In the genomic region with DNA sequence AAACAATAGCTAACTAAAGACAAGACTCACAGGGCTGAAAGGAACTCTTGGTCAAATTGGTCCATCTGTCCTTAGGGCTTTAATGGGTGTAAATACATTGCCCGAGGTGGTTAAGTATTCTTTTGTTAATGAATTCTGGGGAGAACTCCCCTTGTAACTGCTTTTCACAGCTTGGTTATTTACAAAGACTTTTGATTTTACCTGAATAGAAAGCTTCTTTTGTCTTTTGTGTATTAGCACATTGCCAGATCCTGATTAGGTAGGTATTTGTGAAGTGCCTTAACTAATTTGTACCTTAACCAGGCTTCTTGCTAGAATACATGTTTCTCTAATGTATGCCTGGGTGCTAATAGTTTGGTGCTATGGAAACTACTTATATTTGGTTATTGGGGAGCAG, we compare ENCODE assay signal across 8 cellular contexts. TPM values are rescaled to one million over a fixed set of nuclear protein-coding genes. Genes with fewer than 3 reads are reported as not detected.
A peak's percentile ranks its signal among the peaks of the same experiment; 100 is the strongest.
DNase-seq lines count a peak whose midpoint lies in the region; ATAC-seq and TF ChIP-seq lines count a peak whose summit lies in the region.

No MANE protein-coding gene starts in this region.

- CTCF ChIA-PET in activated naive CD4-positive, alpha-beta T cell treated with anti-CD3 and anti-CD28 coated beads for 36 hours (lab: Charles Lee) = interaction anchor here (0.6 to 8.8 kb wide), 6 partner anchors 11 to 125 kb away, joined by 3 to 61 read pairs (median 8); partner anchors contain the start of gene CHD2

- H3K27ac Mint-ChIP-seq in activated naive CD4-positive, alpha-beta T cell treated with anti-CD3 and anti-CD28 coated beads for 36 hours = peak overlapping the region; percentile 98

- DNase-seq in activated naive CD4-positive, alpha-beta T cell treated with anti-CD3 and anti-CD28 coated beads for 36 hours = no peak
- DNase-seq in activated naive CD4-positive, alpha-beta T cell (lab: John Stamatoyannopoulos, UW) = no peak
- no peak for DNase-seq in adrenal gland
- no peak for DNase-seq in lower lobe of right lung
- DNase-seq in thyroid gland = no peak
- DNase-seq in 8988T = no peak

- H3K27me3 ChIP-seq in adrenal gland = no peaks in the 10 kb centered on the region
- H3K27me3 ChIP-seq in lower lobe of right lung (ENCODE audit: low read depth) = no peaks in the 10 kb centered on the region
- H3K27me3 ChIP-seq in thyroid gland = no peaks in the 10 kb centered on the region

- H3K4me3 Mint-ChIP-seq in activated naive CD4-positive, alpha-beta T cell treated with anti-CD3 and anti-CD28 coated beads for 36 hours = peak overlapping the region; percentile 88

- no peaks in the 10 kb centered on the region for H3K9me3 Mint-ChIP-seq in activated naive CD4-positive, alpha-beta T cell treated with anti-CD3 and anti-CD28 coated beads for 36 hours

- H3K36me3 ChIP-seq in adrenal gland (replicated peaks in 1 of 2) (no peaks in the 10 kb centered on the region), lower lobe of right lung (peaks cover 6% of the 10 kb centered on the region), thyroid gland (no peaks in the 10 kb centered on the region)

- ATAC-seq in lower lobe of right lung (no peak), GM18870 (IDR thresholded peaks at IDR 0.05; ENCODE audit: unreplicated experiment) (no peak), GM18502 (IDR thresholded peaks at IDR 0.05; ENCODE audit: poor library complexity, unreplicated experiment) (no peak)

- H3K27ac ChIP-seq in adrenal gland (peak overlapping the region in 3 of 5 donors; percentile 68 to 81 (median 71)), lower lobe of right lung (peak overlapping the region; percentile 63), thyroid gland (peak overlapping the region; percentile 84 to 100 (median 98))

- no peak for TF ChIP-seq POLR2A in adrenal gland (IDR thresholded peaks at IDR 0.05)
- TF ChIP-seq POLR2A in thyroid gland (IDR thresholded peaks at IDR 0.05) = no peak

- peaks cover 82% of the 10 kb centered on the region for H3K4me1 Mint-ChIP-seq in activated naive CD4-positive, alpha-beta T cell treated with anti-CD3 and anti-CD28 coated beads for 36 hours (ENCODE audit: low read depth)

- H3K36me3 Mint-ChIP-seq in activated naive CD4-positive, alpha-beta T cell treated with anti-CD3 and anti-CD28 coated beads for 36 hours (ENCODE audit: low read depth) = peaks cover 63% of the 10 kb centered on the region

- H3K9me3 ChIP-seq in adrenal gland (replicated peaks in 1 of 3) = no peaks in the 10 kb centered on the region
- H3K9me3 ChIP-seq in lower lobe of right lung = no peaks in the 10 kb centered on the region
- no peaks in the 10 kb centered on the region for H3K9me3 ChIP-seq in thyroid gland

- no peaks in the 10 kb centered on the region for H3K27me3 Mint-ChIP-seq in activated naive CD4-positive, alpha-beta T cell treated with anti-CD3 and anti-CD28 coated beads for 36 hours (ENCODE audit: low read depth)

- H3K4me3 ChIP-seq in adrenal gland (no peak overlapping the region), lower lobe of right lung (no peak overlapping the region), thyroid gland (replicated peaks in 1 of 3) (no peak overlapping the region)

- no peak for TF ChIP-seq CTCF in adrenal gland (IDR thresholded peaks at IDR 0.05)
- TF ChIP-seq CTCF in lower lobe of right lung (IDR thresholded peaks at IDR 0.05) = no peak
- TF ChIP-seq CTCF in thyroid gland (IDR thresholded peaks at IDR 0.05) = no peak

- H3K4me1 ChIP-seq in adrenal gland (replicated peaks in 1 of 2) = peaks cover 32 to 82% of the 10 kb centered on the region in 2 donors
- H3K4me1 ChIP-seq in lower lobe of right lung = peaks cover 97% of the 10 kb centered on the region
- H3K4me1 ChIP-seq in thyroid gland = peaks cover 92 to 95% of the 10 kb centered on the region in 2 donors

- intact Hi-C loops in activated naive CD4-positive, alpha-beta T cell treated with anti-CD3 and anti-CD28 coated beads for 36 hours (cut with micrococcal nuclease) = no loop called here
- intact Hi-C loops in adrenal gland (cut with DNase I) (loop anchor here in 1 of 2 donors (10.0 kb wide), 1 partner anchor 109 kb away; no protein-coding TSS in a partner anchor), lower lobe of right lung (cut with DNase I) (loop anchor here (10.0 kb wide), 1 partner anchor 109 kb away; no protein-coding TSS in a partner anchor), thyroid gland (cut with DNase I) (no loop called here)

- 67 to 76% (median 74%) methylated on average over 1 of the region's 1 CpG for WGBS in adrenal gland, 4 donors
- WGBS in thyroid gland, 2 donors = 64 to 67% methylated on average over 1 of the region's 1 CpG

RNA-seq across cellular contexts. Expression of gene CHD2, which starts 14.0 kb away (rescaled TPM):
- total RNA-seq in activated naive CD4-positive, alpha-beta T cell treated with anti-CD3 and anti-CD28 coated beads for 36 hours = 100 to 1,000 TPM; 164 to 185 TPM
- total RNA-seq in adrenal gland (100 to 1,000 TPM in 2 of 8 donors, 10 to 100 TPM in 6; 41.3 to 115 (median 83.1) TPM), lower lobe of right lung (158 TPM), thyroid gland (100 to 1,000 TPM; 149 to 299 (median 213) TPM)
- 10 to 100 TPM; 40.1 to 60.2 (median 50.3) TPM for polyA plus RNA-seq in adrenal gland
